19 cellular contexts compared by ENCODE assay signal in the genomic region with DNA sequence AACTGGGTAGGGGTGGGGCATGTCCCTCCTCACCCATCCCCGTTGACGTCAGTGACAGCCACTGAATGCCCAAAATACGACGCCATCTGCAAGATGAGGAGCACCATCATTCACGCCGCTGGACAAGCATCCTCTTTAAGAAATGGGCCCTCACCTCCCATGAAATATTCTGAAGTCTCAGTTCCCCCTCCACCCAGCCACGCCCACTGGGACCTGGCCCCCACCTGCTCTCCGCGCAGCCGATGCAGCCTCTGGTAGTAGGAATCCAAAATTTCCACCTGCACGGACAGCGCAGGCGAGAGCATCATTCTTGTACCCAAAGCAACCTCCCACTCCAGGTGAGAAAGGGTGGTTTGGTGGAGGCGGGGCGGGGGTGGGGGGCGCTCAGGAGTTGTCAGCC. TPM values are rescaled to one million over a fixed set of nuclear protein-coding genes. Genes with fewer than 3 reads are reported as not detected.
DNase-seq lines count a peak whose midpoint lies in the region; ATAC-seq, FAIRE-seq and TF ChIP-seq lines count a peak whose summit lies in the region.
"Had no signal": no experiment of that assay in that cellular context is flagged by ENCODE, and none has a peak within 500 bp of the region (broad histone marks: within the 10 kb centered on the region; RNA-seq: fewer than 3 reads in every experiment).

No MANE protein-coding gene starts in this region.

- H3K27me3 ChIP-seq in bronchial epithelial cell (ENCODE audit: control insufficient read depth, insufficient read depth, low read length) = peaks cover 8% of the 10 kb centered on the region
- H3K27me3 ChIP-seq in H1 (replicated peaks in 1 of 4; ENCODE audit: control insufficient read depth in 3 of 4, extremely low read depth in 1 of 4, insufficient read depth in 3 of 4, low read length in 3 of 4) = peaks cover 10 to 34% (median 31%) of the 10 kb centered on the region in 4 experiments
- peaks cover 2 to 30% (median 26%) of the 10 kb centered on the region in 3 experiments for H3K27me3 ChIP-seq in neuronal stem cell (ENCODE audit: control insufficient read depth in 3 of 3, insufficient read depth in 3 of 3, low read depth in 1 of 3, low read length in 3 of 3)
- H3K27me3 ChIP-seq: BE2C had no signal

- peaks cover 15% of the 10 kb centered on the region for H3K4me1 Mint-ChIP-seq in endothelial cell (ENCODE audit: unreplicated experiment)

- TF ChIP-seq CTCF in bronchial epithelial cell (IDR thresholded peaks at IDR 0.05; ENCODE audit: insufficient read depth, low read length, severe bottlenecking) = no peak
- TF ChIP-seq CTCF in H1 (IDR thresholded peaks at IDR 0.05; ENCODE audit: control extremely low read depth in 1 of 3, insufficient read depth in 1 of 3, low read depth in 1 of 3, low read length in 3 of 3) = no peak
- TF ChIP-seq CTCF in endothelial cell (IDR thresholded peaks at IDR 0.05; ENCODE audit: unreplicated experiment) = no peak

- peaks cover 12% of the 10 kb centered on the region; the same call in 1 of the 2 replicates for H3K23me2 ChIP-seq in H1 (ENCODE audit: low read depth, low read length)

- H2BK15ac ChIP-seq in H1 (ENCODE audit: low read length) (no peak overlapping the region), neuronal stem cell (ENCODE audit: low read length) (no peak overlapping the region)

- FAIRE-seq in bronchial epithelial cell (lab: Jason Lieb, UNC) = peak; percentile 55
- no peak for FAIRE-seq in H1 (lab: Jason Lieb, UNC)
- FAIRE-seq: A204.1 had no signal

- H2BK12ac ChIP-seq in H1 (ENCODE audit: low read depth, low read length) = 0 out of 2 replicates have a peak overlapping the region, but pooled peaks have one; percentile 14
- H2BK12ac ChIP-seq in neuronal stem cell (ENCODE audit: low read length) = no peak overlapping the region

- H2BK120ac ChIP-seq in H1 (replicated peaks; ENCODE audit: low read depth, low read length) (no peak overlapping the region), neuronal stem cell (ENCODE audit: low read depth, low read length) (no peak overlapping the region)

- H3K27ac ChIP-seq in H1 (ENCODE audit: low read depth, low read length) (no peak overlapping the region), neuronal stem cell (replicated peaks; ENCODE audit: low read length) (no peak overlapping the region)

- no peak overlapping the region for H3K4me3 ChIP-seq in bronchial epithelial cell (ENCODE audit: low read depth, low read length)
- H3K4me3 ChIP-seq in H1 (ENCODE audit: extremely low read depth in 1 of 4, insufficient read depth in 2 of 4, low read depth in 3 of 4, low read length in 4 of 4) = peak overlapping the region in 1 of 4 experiments; percentile 74; a peak in 1 of 8 replicates
- no peak overlapping the region for H3K4me3 ChIP-seq in neuronal stem cell (ENCODE audit: low read length in 2 of 2)

- H3K27me3 Mint-ChIP-seq in endothelial cell (ENCODE audit: unreplicated experiment) = peaks cover 9% of the 10 kb centered on the region

- H4K20me1 ChIP-seq in H1 (replicated peaks in 1 of 2; ENCODE audit: control insufficient read depth in 1 of 2, insufficient read depth in 2 of 2, low read length in 2 of 2) = peaks cover 0 to 4% of the 10 kb centered on the region in 2 experiments

- H3K4me1 ChIP-seq in H1 (replicated peaks in 1 of 4; ENCODE audit: control insufficient read depth in 3 of 4, insufficient read depth in 4 of 4, low read length in 3 of 4) (peaks cover 3 to 21% (median 7%) of the 10 kb centered on the region in 4 experiments; a peak in 6 of 7 replicates), neuronal stem cell (ENCODE audit: control insufficient read depth in 2 of 2, insufficient read depth in 1 of 2, low read depth in 1 of 2, low read length in 2 of 2) (peaks cover 8 to 13% of the 10 kb centered on the region in 2 donors)
- H3K4me1 ChIP-seq: BE2C had no signal

- H2AFZ ChIP-seq in H1 (ENCODE audit: low read length) = no peak overlapping the region
- H2AFZ ChIP-seq in neuronal stem cell (ENCODE audit: low read length) = no peak overlapping the region

- WGBS in H1 (ENCODE audit: extremely low coverage in 1 of 2, insufficient coverage in 1 of 2, insufficient read length in 1 of 2, insufficient replicate concordance in 2 of 2, low coverage in 1 of 2, low lambda C conversion rate in 2 of 2, missing lambda C conversion rate in 1 of 2), 2 experiments = 80% methylated on average over 11 of the region's 16 CpGs; no CpG with 5 or more reads in 1 of the 2 experiments
- WGBS in neuronal stem cell (ENCODE audit: extremely low coverage in 2 of 2, insufficient read length in 2 of 2, insufficient replicate concordance in 1 of 2), 2 donors = no CpG with 5 or more reads among the region's 16 CpGs

- H3K4ac ChIP-seq in H1 (replicated peaks; ENCODE audit: insufficient read length, low read depth, low read length) = no peak overlapping the region
- H3K4ac ChIP-seq in neuronal stem cell (ENCODE audit: low read length) = no peak overlapping the region

- TF ChIP-seq RAD21 in H1 (IDR thresholded peaks at IDR 0.05 in 1 of 2, conservative IDR thresholded peaks at IDR 0.05 in 1 of 2; ENCODE audit: low read depth in 2 of 2, low read length in 2 of 2) = no peak

- H3K36me3 ChIP-seq in bronchial epithelial cell (ENCODE audit: control insufficient read depth, insufficient read depth, low read length) (no peaks in the 10 kb centered on the region), H1 (ENCODE audit: control insufficient read depth in 2 of 4, insufficient read depth in 4 of 4, low read length in 3 of 4) (no peaks in the 10 kb centered on the region), neuronal stem cell (replicated peaks in 1 of 2; ENCODE audit: control insufficient read depth in 2 of 2, insufficient read depth in 2 of 2, low read length in 2 of 2) (no peaks in the 10 kb centered on the region)
- H3K36me3 ChIP-seq: BE2C had no signal

- no peaks in the 10 kb centered on the region for H3K9me3 ChIP-seq in H1 (ENCODE audit: insufficient read depth in 2 of 2, low read depth in 1 of 2, low read length in 1 of 2)
- no peaks in the 10 kb centered on the region for H3K9me3 ChIP-seq in neuronal stem cell (replicated peaks in 1 of 2; ENCODE audit: control insufficient read depth in 2 of 2, insufficient read depth in 1 of 2, low read depth in 1 of 2, low read length in 2 of 2)
- H3K9me3 ChIP-seq: BE2C had no signal

- no peak for ATAC-seq in GM19035 (IDR thresholded peaks at IDR 0.05; ENCODE audit: unreplicated experiment)

- no peak overlapping the region for H4K91ac ChIP-seq in H1 (replicated peaks; ENCODE audit: insufficient read length, low read length)
- H4K91ac ChIP-seq in neuronal stem cell (ENCODE audit: low read depth, low read length, poor library complexity) = no peak overlapping the region

- H3K27ac Mint-ChIP-seq in endothelial cell (ENCODE audit: unreplicated experiment) = no peak overlapping the region
- H3K27ac Mint-ChIP-seq: CD4-positive, CD25-positive, alpha-beta regulatory T cell; H9 had no signal

- no peak overlapping the region for H3K56ac ChIP-seq in H1 (replicated peaks; ENCODE audit: insufficient read length, low read depth, low read length)

- no peak for TF ChIP-seq POLR2A in H1 (IDR thresholded peaks at IDR 0.05; ENCODE audit: control extremely low read depth in 1 of 2, low read depth in 2 of 2, low read length in 2 of 2)

- H3K79me1 ChIP-seq in H1 (ENCODE audit: low read depth, low read length) (no peaks in the 10 kb centered on the region), neuronal stem cell (ENCODE audit: low read depth, low read length) (no peaks in the 10 kb centered on the region)

- CTCF ChIA-PET in H1 (lab: Charles Lee; ENCODE audit: partially characterized antibody) = interaction anchor here (1.0 to 1.5 kb wide), 2 partner anchors 22 to 29 kb away, joined by 3 read pairs; no protein-coding TSS in a partner anchor

- H3K4me3 Mint-ChIP-seq in endothelial cell (ENCODE audit: unreplicated experiment) = no peak overlapping the region

- no peak for TF ChIP-seq EP300 in H1 (IDR thresholded peaks at IDR 0.05; ENCODE audit: borderline replicate concordance in 1 of 2, low read depth in 2 of 2, low read length in 2 of 2)

- H3K23ac ChIP-seq in H1 (ENCODE audit: insufficient read length) = no peak overlapping the region
- no peak overlapping the region for H3K23ac ChIP-seq in neuronal stem cell (ENCODE audit: low read depth, low read length, poor library complexity)

- no peaks in the 10 kb centered on the region for H3K79me2 ChIP-seq in H1 (ENCODE audit: control insufficient read depth in 1 of 2, insufficient read depth in 2 of 2, low read length in 2 of 2)

- H2BK5ac ChIP-seq in H1 (ENCODE audit: low read depth, low read length) (no peak overlapping the region), neuronal stem cell (ENCODE audit: low read length) (no peak overlapping the region)

- no peak overlapping the region for H2BK20ac ChIP-seq in H1 (ENCODE audit: low read length)

- H3K9ac ChIP-seq in H1 (replicated peaks in 1 of 4; ENCODE audit: extremely low read depth in 1 of 4, low read depth in 3 of 4, low read length in 3 of 4) = no peak overlapping the region
- H3K9ac ChIP-seq in neuronal stem cell (ENCODE audit: low read depth, low read length, poor library complexity) = no peak overlapping the region

- no peak overlapping the region for H4K5ac ChIP-seq in H1 (ENCODE audit: insufficient read length, low read depth, low read length)

- H2AK5ac ChIP-seq in H1 (ENCODE audit: low read depth, low read length) (no peak overlapping the region), neuronal stem cell (ENCODE audit: low read depth, low read length) (no peak overlapping the region)

- peak overlapping the region; percentile 84 to 93; a peak in 3 of 4 replicates for H3K4me2 ChIP-seq in H1 (ENCODE audit: insufficient read depth in 1 of 2, low read depth in 2 of 2, low read length in 2 of 2)
- no peak overlapping the region for H3K4me2 ChIP-seq in neuronal stem cell (ENCODE audit: insufficient read depth, low read length, poor library complexity, severe bottlenecking)

- no peaks in the 10 kb centered on the region for H3K36me3 Mint-ChIP-seq in endothelial cell (ENCODE audit: low read depth, unreplicated experiment)
- H3K36me3 Mint-ChIP-seq: CD4-positive, CD25-positive, alpha-beta regulatory T cell; CD8-positive, alpha-beta memory T cell had no signal

- DNase-seq in bronchial epithelial cell (ENCODE audit: low read depth) = no peak
- DNase-seq in H1 (ENCODE audit: low read depth in 1 of 2, low spot score in 2 of 2) = no peak
- no peak for DNase-seq in neuronal stem cell (ENCODE audit: low spot score)
- no peak for DNase-seq in D341Med (ENCODE audit: low spot score)
- DNase-seq in endothelial cell (ENCODE audit: low spot score) = no peak
- DNase-seq: ACHN; BE2C; C1 segment of cervical spinal cord; CD4-positive, CD25-positive, alpha-beta regulatory T cell; CD8-positive, alpha-beta memory T cell; COR-L47; DMS153; DMS79; GF-D8; GOT3; H9; KG1 had no signal

- no peaks in the 10 kb centered on the region for H3K9me3 Mint-ChIP-seq in endothelial cell (ENCODE audit: unreplicated experiment)
- H3K9me3 Mint-ChIP-seq: CD4-positive, CD25-positive, alpha-beta regulatory T cell; CD8-positive, alpha-beta memory T cell; H9 had no signal

- H4K8ac ChIP-seq in H1 (ENCODE audit: extremely low read depth, insufficient read depth, low read length) (no peak overlapping the region), neuronal stem cell (ENCODE audit: low read depth, low read length) (no peak overlapping the region)

- POLR2A ChIA-PET in H1 (lab: Charles Lee; ENCODE audit: partially characterized antibody) = interaction anchor here (2.2 kb wide), 1 partner anchor 8 kb away, joined by 10 read pairs; no protein-coding TSS in a partner anchor

- no peak overlapping the region for H3K14ac ChIP-seq in H1 (ENCODE audit: insufficient read length)
- H3K14ac ChIP-seq in neuronal stem cell (ENCODE audit: low read length) = no peak overlapping the region

- H3K18ac ChIP-seq in H1 (ENCODE audit: extremely low read depth, low read length) (no peak overlapping the region), neuronal stem cell (ENCODE audit: low read length) (peak overlapping the region; percentile 86)

RNA-seq across cellular contexts. Expression of gene ITGA2B, which starts 5.6 kb away (rescaled TPM):
- total RNA-seq in bronchial epithelial cell = under 0.01 TPM in 1 of 2 replicates, not detected in the other
- 11.3 and 12.3 TPM in 2 replicates for total RNA-seq in H1 (2021; fragmentation: NEBNext Ultra II Directional; extraction: Animal tissue kit (Norgen Biotek cat#: 25700))
- polyA plus RNA-seq in H1 (2011; rRNA removed) = 6.9 and 12.4 TPM in 2 replicates
- 11.4 TPM for polyA plus RNA-seq in H1 (2011; cell fraction: cytosol; rRNA removed)
- 59.9 TPM for polyA plus RNA-seq in H1 (2011; cell fraction: nucleus; rRNA removed)
- 9.1 to 21.1 TPM (median 16.5 TPM) in 4 replicates for polyA plus RNA-seq in H1 (2012, experiment 1 of 2)
- 7.0 TPM for polyA plus RNA-seq in H1 (2012, experiment 2 of 2)
- polyA plus RNA-seq in H1 (2013, experiment 1 of 2) = 8.8 TPM
- 6.7 TPM for polyA plus RNA-seq in H1 (2013, experiment 2 of 2)
- polyA minus RNA-seq in H1 (2011; rRNA and poly(A)+ RNA removed) = 5.8 and 5.9 TPM in 2 replicates
- polyA minus RNA-seq in H1 (2011; cell fraction: cytosol; rRNA and poly(A)+ RNA removed) = 6.3 TPM
- 16.0 TPM for polyA minus RNA-seq in H1 (2011; cell fraction: nucleus; rRNA and poly(A)+ RNA removed)
- 6.4 TPM for polyA plus RNA-seq in neuronal stem cell (2013, experiment 1 of 2)
- 7.5 TPM for polyA plus RNA-seq in neuronal stem cell (2013, experiment 2 of 2)
- total RNA-seq in endothelial cell (ENCODE audit: unreplicated experiment) = 4.3 TPM
- polyA plus RNA-seq: CD4-positive, CD25-positive, alpha-beta regulatory T cell had no signal

RNA-seq across cellular contexts. Expression of gene FAM171A2, which starts 20.2 kb away (rescaled TPM):
- 0.53 and 0.90 TPM in 2 replicates for total RNA-seq in bronchial epithelial cell
- 23.9 and 24.1 TPM in 2 replicates for total RNA-seq in H1 (2021; fragmentation: NEBNext Ultra II Directional; extraction: Animal tissue kit (Norgen Biotek cat#: 25700))
- polyA plus RNA-seq in H1 (2011; rRNA removed) = 21.9 and 31.8 TPM in 2 replicates
- 21.7 TPM for polyA plus RNA-seq in H1 (2011; cell fraction: cytosol; rRNA removed)
- polyA plus RNA-seq in H1 (2011; cell fraction: nucleus; rRNA removed) = 37.0 TPM
- 10.4 to 25.0 TPM (median 21.9 TPM) in 4 replicates for polyA plus RNA-seq in H1 (2012, experiment 1 of 2)
- 11.7 TPM for polyA plus RNA-seq in H1 (2012, experiment 2 of 2)
- 15.4 TPM for polyA plus RNA-seq in H1 (2013, experiment 1 of 2)
- 15.9 TPM for polyA plus RNA-seq in H1 (2013, experiment 2 of 2)
- 14.7 and 17.9 TPM in 2 replicates for polyA minus RNA-seq in H1 (2011; rRNA and poly(A)+ RNA removed)
- 22.5 TPM for polyA minus RNA-seq in H1 (2011; cell fraction: cytosol; rRNA and poly(A)+ RNA removed)
- polyA minus RNA-seq in H1 (2011; cell fraction: nucleus; rRNA and poly(A)+ RNA removed) = 24.7 TPM
- 34.5 TPM for polyA plus RNA-seq in neuronal stem cell (2013, experiment 1 of 2)
- polyA plus RNA-seq in neuronal stem cell (2013, experiment 2 of 2) = 33.1 TPM
- 53.7 TPM for total RNA-seq in endothelial cell (ENCODE audit: unreplicated experiment)

RNA-seq across cellular contexts. Expression of gene GRN, which starts 38.8 kb away (rescaled TPM):
- total RNA-seq in bronchial epithelial cell = 200 and 513 TPM in 2 replicates
- 108 and 117 TPM in 2 replicates for total RNA-seq in H1 (2021; fragmentation: NEBNext Ultra II Directional; extraction: Animal tissue kit (Norgen Biotek cat#: 25700))
- 387 and 526 TPM in 2 replicates for polyA plus RNA-seq in H1 (2011; rRNA removed)
- polyA plus RNA-seq in H1 (2011; cell fraction: cytosol; rRNA removed) = 143 TPM
- 360 TPM for polyA plus RNA-seq in H1 (2011; cell fraction: nucleus; rRNA removed)
- polyA plus RNA-seq in H1 (2012, experiment 1 of 2) = 137 to 183 TPM (median 169 TPM) in 4 replicates
- 165 TPM for polyA plus RNA-seq in H1 (2012, experiment 2 of 2)
- polyA plus RNA-seq in H1 (2013, experiment 1 of 2) = 258 TPM
- polyA plus RNA-seq in H1 (2013, experiment 2 of 2) = 236 TPM
- polyA minus RNA-seq in H1 (2011; rRNA and poly(A)+ RNA removed) = 66.1 and 115 TPM in 2 replicates
- 135 TPM for polyA minus RNA-seq in H1 (2011; cell fraction: cytosol; rRNA and poly(A)+ RNA removed)
- 88.4 TPM for polyA minus RNA-seq in H1 (2011; cell fraction: nucleus; rRNA and poly(A)+ RNA removed)
- polyA plus RNA-seq in neuronal stem cell (2013, experiment 1 of 2) = 54.1 TPM
- polyA plus RNA-seq in neuronal stem cell (2013, experiment 2 of 2) = 53.7 TPM
- 904 TPM for total RNA-seq in endothelial cell (ENCODE audit: unreplicated experiment)

RNA-seq across cellular contexts. Expression of gene SLC25A39, which starts 59.2 kb away (rescaled TPM):
- total RNA-seq in bronchial epithelial cell (83.7 and 113 TPM in 2 replicates), endothelial cell (ENCODE audit: unreplicated experiment) (124 TPM)
- 189 and 200 TPM in 2 replicates for total RNA-seq in H1 (2021; fragmentation: NEBNext Ultra II Directional; extraction: Animal tissue kit (Norgen Biotek cat#: 25700))
- polyA plus RNA-seq in H1 (2011; rRNA removed) = 291 and 408 TPM in 2 replicates
- 282 TPM for polyA plus RNA-seq in H1 (2011; cell fraction: cytosol; rRNA removed)
- 575 TPM for polyA plus RNA-seq in H1 (2011; cell fraction: nucleus; rRNA removed)
- 156 to 250 TPM (median 229 TPM) in 4 replicates for polyA plus RNA-seq in H1 (2012, experiment 1 of 2)
- 230 TPM for polyA plus RNA-seq in H1 (2012, experiment 2 of 2)
- polyA plus RNA-seq in H1 (2013, experiment 1 of 2) = 181 TPM
- polyA plus RNA-seq in H1 (2013, experiment 2 of 2) = 173 TPM
- polyA minus RNA-seq in H1 (2011; rRNA and poly(A)+ RNA removed) = 74.8 and 88.3 TPM in 2 replicates
- 85.4 TPM for polyA minus RNA-seq in H1 (2011; cell fraction: cytosol; rRNA and poly(A)+ RNA removed)
- 119 TPM for polyA minus RNA-seq in H1 (2011; cell fraction: nucleus; rRNA and poly(A)+ RNA removed)
- 84.8 TPM for polyA plus RNA-seq in neuronal stem cell (2013, experiment 1 of 2)
- 84.0 TPM for polyA plus RNA-seq in neuronal stem cell (2013, experiment 2 of 2)

Comparison
In these comparisons a context has a peak if more than half of its experiments do, and no peak if none do; other contexts are left out.
1. RNA of gene FAM171A2, which starts 20.2 kb away (total RNA-seq): 53.7 TPM in endothelial cell (single experiment) and 23.9 to 24.1 TPM in H1; 0.53 to 0.90 TPM in bronchial epithelial cell; every median in the first group is over 10 times any median in the second.